8 cellular contexts compared by ENCODE assay signal in genomic region chr11:62805991-62806441, GRCh38. TPM values are rescaled to one million over a fixed set of nuclear protein-coding genes. Genes with fewer than 3 reads are reported as not detected.
DNase-seq lines count a peak whose midpoint lies in the region; ATAC-seq and TF ChIP-seq lines count a peak whose summit lies in the region.

No MANE protein-coding gene starts in this region.

- CTCF ChIA-PET in IMR-90 (lab: Yijun Ruan, JAX), result interaction anchor here (1.0 to 1.5 kb wide), 2 partner anchors 11 to 19 kb away, joined by 3 to 4 read pairs; partner anchors contain the start of gene TMEM179B

- peak overlapping the region; percentile 59 to 91; a peak in 3 of 4 replicates for H4K8ac ChIP-seq in IMR-90 (ENCODE audit: low read depth in 2 of 2, low read length in 2 of 2)

- H3K9me3 ChIP-seq in BLaER1 treated with 17β-estradiol and CSF1 and Interleukin-3, amounts not matched to agents 10 nM and 100 nM (replicated peaks in 1 of 11), result no peaks in the 10 kb centered on the region
- H3K9me3 ChIP-seq in IMR-90 (ENCODE audit: control insufficient read depth, insufficient read depth, low read length) (no peaks in the 10 kb centered on the region), heart right ventricle (no peaks in the 10 kb centered on the region)

- peak overlapping the region; percentile 72 to 97 (median 93); a peak in 21 of 22 replicates for H3K9ac ChIP-seq in BLaER1 treated with 17β-estradiol and CSF1 and Interleukin-3, amounts not matched to agents 10 nM and 100 nM
- H3K9ac ChIP-seq in IMR-90 (ENCODE audit: low read depth, low read length), result 0 out of 2 replicates have a peak overlapping the region, but pooled peaks have one; percentile 75

- H3K79me1 ChIP-seq in IMR-90 (ENCODE audit: low read depth in 1 of 2, low read length in 2 of 2), result peaks cover 21 to 55% of the 10 kb centered on the region in 2 experiments

- H4K20me1 ChIP-seq in BLaER1 treated with 17β-estradiol and CSF1 and Interleukin-3, amounts not matched to agents 10 nM and 100 nM, result peaks cover 6 to 42% (median 41%) of the 10 kb centered on the region in 11 experiments; a peak in 20 of 22 replicates
- peaks cover 18% of the 10 kb centered on the region for H4K20me1 ChIP-seq in IMR-90 (ENCODE audit: insufficient read depth, low read length)

- H3K27ac ChIP-seq in BLaER1 treated with 17β-estradiol and CSF1 and Interleukin-3, amounts not matched to agents 10 nM and 100 nM, result peak overlapping the region; percentile 39 to 92 (median 87); a peak in 21 of 22 replicates
- H3K27ac ChIP-seq in IMR-90 (ENCODE audit: insufficient read depth, low read length) (peak overlapping the region; percentile 58; the same call in 1 of the 2 replicates), heart right ventricle (peak overlapping the region in 9 of 10 donors; percentile 80 to 95 (median 91))

- peak overlapping the region; percentile 81 to 97 (median 95) for H3K4me2 ChIP-seq in BLaER1 treated with 17β-estradiol and CSF1 and Interleukin-3, amounts not matched to agents 10 nM and 100 nM
- peak overlapping the region; percentile 91 for H3K4me2 ChIP-seq in IMR-90 (ENCODE audit: low read depth, low read length)

- peak overlapping the region; percentile 78; the same call in 1 of the 2 replicates for H2BK120ac ChIP-seq in IMR-90 (ENCODE audit: low read depth, low read length)

- peaks cover 27 to 38% (median 30%) of the 10 kb centered on the region in 11 experiments for H3K36me3 ChIP-seq in BLaER1 treated with 17β-estradiol and CSF1 and Interleukin-3, amounts not matched to agents 10 nM and 100 nM
- H3K36me3 ChIP-seq in IMR-90 (ENCODE audit: control insufficient read depth, insufficient read depth, low read length) (peaks cover 23% of the 10 kb centered on the region), heart right ventricle (peaks cover 0 to 40% (median 24%) of the 10 kb centered on the region in 9 donors)

- no TSS peak for BruUV-seq in IMR-90 (replicated peaks; lab: Mats Ljungman, UMichigan)

- in situ Hi-C loops in IMR-90 (cut with MboI; ENCODE audit: low sequenced_read_pairs), result no loop called here

- H4K91ac ChIP-seq in IMR-90 (ENCODE audit: insufficient read depth, low read depth, low read length), result peak overlapping the region; percentile 71

- H3K18ac ChIP-seq in IMR-90 (ENCODE audit: low read depth, low read length), result no peak overlapping the region

- H2BK15ac ChIP-seq in IMR-90 (ENCODE audit: low read depth, low read length), result peak overlapping the region; percentile 64; the same call in 1 of the 3 replicates

- peak overlapping the region; percentile 91 for H2AK9ac ChIP-seq in IMR-90 (replicated peaks; ENCODE audit: low read depth, low read length, poor library complexity)

- dilution Hi-C loops in IMR-90 (cut with HindIII; ENCODE audit: low sequenced_read_pairs, unreplicated experiment), result no loop called here

- peak overlapping the region; percentile 86 to 99 (median 90) for H3K4me3 ChIP-seq in BLaER1 treated with 17β-estradiol and CSF1 and Interleukin-3, amounts not matched to agents 10 nM and 100 nM
- H3K4me3 ChIP-seq in IMR-90 (ENCODE audit: insufficient read depth, low read depth, low read length), result peak overlapping the region; percentile 82; the same call in 1 of the 2 replicates
- H3K4me3 ChIP-seq in heart right ventricle, result peak overlapping the region; percentile 26 to 88 (median 82)

- no peak for TF ChIP-seq RAD21 in IMR-90 (IDR thresholded peaks at IDR 0.05; ENCODE audit: low read length)

- peak overlapping the region; percentile 91 for H2AK5ac ChIP-seq in IMR-90 (ENCODE audit: low read depth, low read length)

- H2BK20ac ChIP-seq in IMR-90 (ENCODE audit: low read depth, low read length), result 0 out of 2 replicates have a peak overlapping the region, but pooled peaks have one; percentile 8

- ATAC-seq in IMR-90 (ENCODE audit: low read depth) (no peak), heart right ventricle (peak in 5 of 8 donors; percentile 3 to 19 (median 15)), sciatic nerve (peak; percentile 10), HG03571 (IDR thresholded peaks at IDR 0.05; ENCODE audit: unreplicated experiment) (no peak), HG03439 (IDR thresholded peaks at IDR 0.05; ENCODE audit: unreplicated experiment) (no peak)

- WGBS in IMR-90 (ENCODE audit: extremely low coverage in 2 of 2, insufficient read length in 1 of 2), 2 experiments, result 20% methylated on average over 5 of the region's 11 CpGs; no CpG with 5 or more reads in 1 of the 2 experiments
- 18 to 24% methylated on average over 11 of the region's 11 CpGs for WGBS in heart right ventricle, 2 donors

- POLR2A ChIA-PET in IMR-90 (lab: Charles Lee; ENCODE audit: unreplicated experiment), result interaction anchor here (0.5 to 2.0 kb wide), 5 partner anchors 10 to 35 kb away, joined by 3 to 10 read pairs (median 3); partner anchors contain the start of gene STX5

- peak overlapping the region; percentile 91 for H3K4ac ChIP-seq in IMR-90 (ENCODE audit: low read depth, low read length)

- intact Hi-C loops in IMR-90 (cut with micrococcal nuclease) (loop anchor here (2.0 kb wide), 1 partner anchor 15 kb away; no protein-coding TSS in a partner anchor), heart right ventricle (cut with DNase I) (loop anchor here in 2 of 10 donors (2.0 to 5.0 kb wide), 3 partner anchors 25 to 79 kb away; partner anchors contain the start of genes HNRNPUL2 (in 1 of the 2), TTC9C (in 1 of the 2) and WDR74 (in 1 of the 2)), sciatic nerve (cut with DNase I) (no loop called here)

- peak overlapping the region; percentile 86 for H2BK5ac ChIP-seq in IMR-90 (ENCODE audit: low read depth, low read length, poor library complexity, severe bottlenecking)

- H3K9me1 ChIP-seq in IMR-90 (ENCODE audit: insufficient read depth, low read length), result peaks cover 26% of the 10 kb centered on the region

- H3K56ac ChIP-seq in IMR-90 (ENCODE audit: extremely low read depth, insufficient read depth, low read length), result peak overlapping the region; percentile 48; the same call in 1 of the 2 replicates

- peak overlapping the region; percentile 68 for H2AFZ ChIP-seq in IMR-90 (replicated peaks; ENCODE audit: low read length, poor library complexity)

- H4K5ac ChIP-seq in IMR-90 (ENCODE audit: low read depth, low read length), result peak overlapping the region; percentile 58; the same call in 1 of the 2 replicates

- H3K14ac ChIP-seq in IMR-90 (replicated peaks; ENCODE audit: low read depth, low read length), result peak overlapping the region; percentile 97

- peaks cover 38 to 67% (median 50%) of the 10 kb centered on the region in 10 experiments for H3K4me1 ChIP-seq in BLaER1 treated with 17β-estradiol and CSF1 and Interleukin-3, amounts not matched to agents 10 nM and 100 nM
- peaks cover 26% of the 10 kb centered on the region for H3K4me1 ChIP-seq in IMR-90 (ENCODE audit: control insufficient read depth, insufficient read depth, low read length)
- H3K4me1 ChIP-seq in heart right ventricle, result peaks cover 14 to 47% (median 31%) of the 10 kb centered on the region in 9 donors

- H3K23ac ChIP-seq in IMR-90 (ENCODE audit: low read depth, low read length), result peak overlapping the region; percentile 93

- no peaks in the 10 kb centered on the region for H3K27me3 ChIP-seq in BLaER1 treated with 17β-estradiol and CSF1 and Interleukin-3, amounts not matched to agents 10 nM and 100 nM
- no peaks in the 10 kb centered on the region for H3K27me3 ChIP-seq in IMR-90 (ENCODE audit: control insufficient read depth, insufficient read depth, low read length)
- no peaks in the 10 kb centered on the region for H3K27me3 ChIP-seq in heart right ventricle

- no peak for TF ChIP-seq POLR2A in IMR-90 (IDR thresholded peaks at IDR 0.05; ENCODE audit: low read depth, low read length)

- DNase-seq in IMR-90, result no peak
- DNase-seq in activated CD8-positive, alpha-beta memory T cell treated with anti-CD3 and anti-CD28 coated beads, Interleukin-2, amount 50 U/mL, for 4 hours, result peak; percentile 29
- DNase-seq in heart right ventricle, result peak in 1 of 2 donors; percentile 20
- no peak for DNase-seq in sciatic nerve (ENCODE audit: low spot score)
- DNase-seq in NCI-H446 treated with DMSO at 0.1 percent for 48 hours (lab: John Stamatoyannopoulos, UW), result no peak

- no peak for TF ChIP-seq CTCF in IMR-90 (conservative IDR thresholded peaks at IDR 0.05; ENCODE audit: low read depth, low read length)
- TF ChIP-seq CTCF in heart right ventricle (IDR thresholded peaks at IDR 0.05), result no peak

TF ChIP-seq in IMR-90, 13 proteins besides CTCF, POLR2A, EP300 and RAD21 (continues in another document):
- no peak for TF ChIP-seq RCOR1 (IDR thresholded peaks at IDR 0.05; ENCODE audit: insufficient replicate concordance, low read length)

RNA-seq across cellular contexts. Expression of gene NXF1, which starts 0.8 kb away (rescaled TPM):
- total RNA-seq in IMR-90 (2012; rRNA removed) (26.3 and 27.5 TPM in 2 replicates), heart right ventricle (10 to 100 TPM; 28.3 to 58.7 (median 36.7) TPM), sciatic nerve (81.8 TPM)
- polyA plus RNA-seq in IMR-90 (2012; rRNA removed) (90.4 and 97.4 TPM in 2 replicates), heart right ventricle (10 to 100 TPM; 66.6 to 96.7 TPM)
- 43.9 and 49.0 TPM in 2 replicates for polyA plus RNA-seq in IMR-90 (2012; cell fraction: cytosol; rRNA removed)
- 354 and 360 TPM in 2 replicates for polyA plus RNA-seq in IMR-90 (2012; cell fraction: nucleus; rRNA removed; ENCODE audit: low replicate concordance)

RNA-seq across cellular contexts. Expression of gene TMEM223, which starts 14.2 kb away (rescaled TPM):
- total RNA-seq in IMR-90 (2012; rRNA removed) (9.7 and 14.2 TPM in 2 replicates), heart right ventricle (10 to 100 TPM; 21.9 to 28.6 (median 23.5) TPM), sciatic nerve (10.4 TPM)
- polyA plus RNA-seq in IMR-90 (2012; rRNA removed) (15.7 and 18.0 TPM in 2 replicates), heart right ventricle (10 to 100 TPM; 30.9 to 75.3 TPM)
- 9.1 and 22.6 TPM in 2 replicates for polyA plus RNA-seq in IMR-90 (2012; cell fraction: cytosol; rRNA removed)
- 17.5 and 18.3 TPM in 2 replicates for polyA plus RNA-seq in IMR-90 (2012; cell fraction: nucleus; rRNA removed; ENCODE audit: low replicate concordance)

RNA-seq across cellular contexts. Expression of gene TMEM179B, which starts 18.8 kb away (rescaled TPM):
- 20.0 and 29.4 TPM in 2 replicates for total RNA-seq in IMR-90 (2012; rRNA removed)
- polyA plus RNA-seq in IMR-90 (2012; rRNA removed), result 67.1 and 71.5 TPM in 2 replicates
- polyA plus RNA-seq in IMR-90 (2012; cell fraction: cytosol; rRNA removed), result 83.4 and 96.5 TPM in 2 replicates
- polyA plus RNA-seq in IMR-90 (2012; cell fraction: nucleus; rRNA removed; ENCODE audit: low replicate concordance), result 23.6 and 27.1 TPM in 2 replicates
- total RNA-seq in heart right ventricle, result 10 to 100 TPM in 8 of 10 donors, 1 to 10 TPM in 2; 9.4 to 27.2 (median 17.4) TPM
- 10 to 100 TPM; 24.8 to 54.4 TPM for polyA plus RNA-seq in heart right ventricle
- 29.6 TPM for total RNA-seq in sciatic nerve

RNA-seq across cellular contexts. Expression of gene STX5, which starts 25.8 kb away (rescaled TPM):
- 48.6 and 49.5 TPM in 2 replicates for total RNA-seq in IMR-90 (2012; rRNA removed)
- polyA plus RNA-seq in IMR-90 (2012; rRNA removed), result 43.1 and 43.5 TPM in 2 replicates
- polyA plus RNA-seq in IMR-90 (2012; cell fraction: cytosol; rRNA removed), result 24.5 and 39.6 TPM in 2 replicates
- 35.4 and 47.9 TPM in 2 replicates for polyA plus RNA-seq in IMR-90 (2012; cell fraction: nucleus; rRNA removed; ENCODE audit: low replicate concordance)
- 10 to 100 TPM; 16.8 to 27.0 (median 19.0) TPM for total RNA-seq in heart right ventricle
- polyA plus RNA-seq in heart right ventricle, result 10 to 100 TPM; 13.6 to 31.9 TPM
- total RNA-seq in sciatic nerve, result 51.6 TPM

RNA-seq across cellular contexts. Expression of gene TEX54, which starts 26.6 kb away (rescaled TPM):
- total RNA-seq in IMR-90 (2012; rRNA removed), result not detected in 2 replicates
- not detected in 2 replicates for polyA plus RNA-seq in IMR-90 (2012; rRNA removed)
- polyA plus RNA-seq in IMR-90 (2012; cell fraction: cytosol; rRNA removed), result not detected in 2 replicates
- polyA plus RNA-seq in IMR-90 (2012; cell fraction: nucleus; rRNA removed; ENCODE audit: low replicate concordance), result not detected in 2 replicates
- not detected for total RNA-seq in heart right ventricle
- polyA plus RNA-seq in heart right ventricle, result not detected
- not detected for total RNA-seq in sciatic nerve

Comparison
In these comparisons a context has a peak if more than half of its experiments do, and no peak if none do; other contexts are left out.
1. ATAC-seq: peak in heart right ventricle (5 of 8) and sciatic nerve (single experiment); none in IMR-90 (single experiment), HG03571 (single experiment) and HG03439 (single experiment).
2. Peak in every context shown above with its lines, with median percentiles within 50 percentile points of each other: H3K27ac ChIP-seq and H3K4me3 ChIP-seq.